8 cellular contexts compared by ENCODE assay signal in genomic region chr14:68790656-68791077, GRCh38. TPM values are rescaled to one million over a fixed set of nuclear protein-coding genes. Genes with fewer than 3 reads are reported as not detected.
DNase-seq lines count a peak whose midpoint lies in the region; ATAC-seq and TF ChIP-seq lines count a peak whose summit lies in the region.

No MANE protein-coding gene starts in this region.

- H3K4me2 ChIP-seq in GM23248 (ENCODE audit: unreplicated experiment), result peak overlapping the region; percentile 97

- H3K9ac ChIP-seq in GM23248, result peak overlapping the region; percentile 99

- H3K4me3 ChIP-seq in GM23248, result peak overlapping the region; percentile 80
- H3K4me3 ChIP-seq in muscle layer of duodenum (ENCODE audit: low read depth in 1 of 2, low read length in 2 of 2), result peak overlapping the region; percentile 99 to 100
- H3K4me3 ChIP-seq in upper lobe of right lung, result peak overlapping the region; percentile 97

- in situ Hi-C loops in GM23248 (cut with MboI), result no loop called here

- peaks cover 26% of the 10 kb centered on the region for H3K4me1 ChIP-seq in GM23248 (ENCODE audit: insufficient read depth)
- H3K4me1 ChIP-seq in muscle layer of duodenum (ENCODE audit: control insufficient read depth in 1 of 2, insufficient read depth in 2 of 2, low read length in 2 of 2), result peaks cover 0 to 12% of the 10 kb centered on the region in 2 donors
- peaks cover 28% of the 10 kb centered on the region for H3K4me1 ChIP-seq in upper lobe of right lung

- H3K27me3 ChIP-seq in GM23248 (replicated peaks; ENCODE audit: insufficient read depth) (no peaks in the 10 kb centered on the region), muscle layer of duodenum (ENCODE audit: low read depth, low read length) (no peaks in the 10 kb centered on the region), upper lobe of right lung (no peaks in the 10 kb centered on the region)

- 0 to 3% methylated on average over 8 of the region's 8 CpGs for WGBS in GM23248 (ENCODE audit: low coverage in 1 of 2, low lambda C conversion rate in 2 of 2, missing lambda C conversion rate in 2 of 2), 2 experiments

- TF ChIP-seq CTCF in upper lobe of right lung (IDR thresholded peaks at IDR 0.05), result no peak

- peaks cover 48% of the 10 kb centered on the region for H3K36me3 ChIP-seq in GM23248 (ENCODE audit: low read depth)
- peaks cover 30 to 46% of the 10 kb centered on the region in 2 donors for H3K36me3 ChIP-seq in muscle layer of duodenum (ENCODE audit: control insufficient read depth in 1 of 2, insufficient read depth in 2 of 2, low read length in 2 of 2)
- peaks cover 37% of the 10 kb centered on the region for H3K36me3 ChIP-seq in upper lobe of right lung

- intact Hi-C loops in upper lobe of right lung (cut with DNase I), result no loop called here

- H3K79me2 ChIP-seq in GM23248 (ENCODE audit: insufficient read depth), result peaks cover 64% of the 10 kb centered on the region

- H4K20me1 ChIP-seq in GM23248 (ENCODE audit: insufficient read depth), result peaks cover 13% of the 10 kb centered on the region; the same call in 1 of the 2 replicates

- H2AFZ ChIP-seq in GM23248, result no peak overlapping the region

- peaks cover 72% of the 10 kb centered on the region for H3F3A ChIP-seq in GM23248 (ENCODE audit: insufficient read depth)

- DNase-seq in GM23248 (no peak), upper lobe of right lung (no peak), cerebellar cortex (ENCODE audit: low spot score) (no peak), NCI-H2171 (lab: John Stamatoyannopoulos, UW) (no peak), NCI-H146 treated with DMSO at 0.1 percent for 48 hours (lab: John Stamatoyannopoulos, UW; ENCODE audit: unreplicated experiment) (no peak)
- DNase-seq in activated CD4-positive, CD25-positive, alpha-beta regulatory T cell (lab: John Stamatoyannopoulos, UW), result peak in 3 of 4 experiments; percentile 17 to 52 (median 31)

- H3K9me3 ChIP-seq in GM23248 (ENCODE audit: low read depth) (no peaks in the 10 kb centered on the region), muscle layer of duodenum (ENCODE audit: control insufficient read depth in 1 of 2, low read length in 2 of 2) (no peaks in the 10 kb centered on the region), upper lobe of right lung (no peaks in the 10 kb centered on the region)

- peak overlapping the region; percentile 100 for H3K27ac ChIP-seq in GM23248
- peak overlapping the region; percentile 86 for H3K27ac ChIP-seq in cingulate gyrus (ENCODE audit: low read depth, low read length)
- H3K27ac ChIP-seq in muscle layer of duodenum (ENCODE audit: low read length), result peak overlapping the region; percentile 100
- H3K27ac ChIP-seq in upper lobe of right lung, result peak overlapping the region; percentile 100

- ATAC-seq in upper lobe of right lung, result no peak

- H3K9me2 ChIP-seq in GM23248 (ENCODE audit: insufficient read depth), result no peaks in the 10 kb centered on the region

RNA-seq across cellular contexts. Expression of gene ZFP36L1, which starts 2.2 kb away (rescaled TPM):
- total RNA-seq in GM23248 (2014; rRNA removed; shearing (Covaris generic)), result 88.0 and 92.9 TPM in 2 replicates
- polyA plus RNA-seq in GM23248 (2016; fragmentation: Nextera tagmentation; extraction: Ambion mirVana), result 599 and 620 TPM in 2 replicates
- total RNA-seq in upper lobe of right lung, result 187 TPM

Comparison
In these comparisons a context has a peak if more than half of its experiments do, and no peak if none do; other contexts are left out.
1. DNase-seq: peak in activated CD4-positive, CD25-positive, alpha-beta regulatory T cell (3 of 4); none in GM23248 (single experiment), upper lobe of right lung (single experiment), cerebellar cortex (single experiment), NCI-H2171 (single experiment) and NCI-H146 treated with DMSO at 0.1 percent for 48 hours (single experiment).
2. Peak in every context shown above with its lines, with median percentiles within 50 percentile points of each other: H3K27ac ChIP-seq and H3K4me3 ChIP-seq.